8 cellular contexts compared by ENCODE assay signal in the genomic region with DNA sequence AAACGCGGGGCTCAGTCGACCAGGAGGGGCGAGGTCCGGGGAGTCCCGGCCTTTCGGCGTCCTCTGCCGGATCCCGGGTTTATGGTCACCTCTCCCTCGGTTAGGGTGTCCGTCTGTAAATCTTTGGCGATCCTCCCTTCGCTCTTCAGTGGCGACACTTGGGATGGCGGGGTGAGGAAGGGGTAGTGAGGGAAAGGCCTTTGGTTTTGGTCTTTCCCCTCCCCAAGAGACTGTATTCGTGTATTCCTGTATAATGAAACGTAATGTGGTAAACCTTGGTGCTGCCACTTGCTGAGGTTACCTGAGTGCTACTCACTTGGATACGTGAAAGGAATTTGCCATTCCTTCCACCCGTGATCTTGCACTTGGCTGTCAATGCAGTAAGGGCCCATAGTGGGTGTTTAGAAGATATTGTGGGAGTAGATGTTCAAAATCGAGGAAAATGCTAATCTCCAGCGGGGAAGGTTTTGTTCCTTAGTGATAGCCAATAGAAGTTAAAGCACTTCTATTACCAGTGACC. TPM values are rescaled to one million over a fixed set of nuclear protein-coding genes. Genes with fewer than 3 reads are reported as not detected.
DNase-seq lines count a peak whose midpoint lies in the region; ATAC-seq and TF ChIP-seq lines count a peak whose summit lies in the region.

No MANE protein-coding gene starts in this region.

- WGBS in gastroesophageal sphincter (ENCODE audit: low coverage in 1 of 2), 2 donors: 2 to 29% methylated on average over 2 to 15 of the region's 22 CpGs

- TF ChIP-seq POLR2A in gastroesophageal sphincter (IDR thresholded peaks at IDR 0.05): no peak

- no peaks in the 10 kb centered on the region for H3K9me3 ChIP-seq in SJCRH30 (replicated peaks)
- no peaks in the 10 kb centered on the region for H3K9me3 ChIP-seq in gastroesophageal sphincter
- no peaks in the 10 kb centered on the region for H3K9me3 ChIP-seq in skeletal muscle tissue (ENCODE audit: control insufficient read depth in 3 of 3, low read length in 3 of 3)

- no peak for TF ChIP-seq EP300 in gastroesophageal sphincter (IDR thresholded peaks at IDR 0.05)

- H3K9ac ChIP-seq in skeletal muscle tissue (ENCODE audit: low read depth in 1 of 3, low read length in 3 of 3): peak overlapping the region; percentile 92 to 96 (median 96)

- H3K4me1 ChIP-seq in SJCRH30 (peaks cover 12% of the 10 kb centered on the region), gastroesophageal sphincter (peaks cover 0 to 44% (median 9%) of the 10 kb centered on the region in 3 donors), skeletal muscle tissue (ENCODE audit: control insufficient read depth in 3 of 3, insufficient read depth in 3 of 3, low read length in 3 of 3) (peaks cover 25 to 32% (median 27%) of the 10 kb centered on the region in 3 donors)

- no peak for TF ChIP-seq CTCF in AG09309 (IDR thresholded peaks at IDR 0.05; ENCODE audit: control insufficient read depth, insufficient read depth, low read depth, low read length, missing control alignments)
- TF ChIP-seq CTCF in gastroesophageal sphincter (IDR thresholded peaks at IDR 0.05): peak in 2 of 4 experiments; percentile 25 to 27

- ATAC-seq in GM21515 (IDR thresholded peaks at IDR 0.05; ENCODE audit: unreplicated experiment) (peak; percentile 11), gastroesophageal sphincter (no peak)

- H3K36me3 ChIP-seq in SJCRH30 (peaks cover 27% of the 10 kb centered on the region), gastroesophageal sphincter (peaks cover 0 to 14% of the 10 kb centered on the region in 2 donors), skeletal muscle tissue (ENCODE audit: control insufficient read depth in 3 of 3, insufficient read depth in 3 of 3, low read length in 3 of 3) (peaks cover 2 to 12% (median 7%) of the 10 kb centered on the region in 3 donors)

- DNase-seq in AG09309 (ENCODE audit: low read depth) (no peak), SJCRH30 (no peak), NCI-H2196 (lab: John Stamatoyannopoulos, UW; ENCODE audit: unreplicated experiment) (no peak), NCI-H510A (lab: John Stamatoyannopoulos, UW) (no peak)
- DNase-seq in stimulated activated CD4-positive, alpha-beta T cell treated with anti-CD3 and anti-CD28 coated beads, Interleukin-2, amount 100 ng/mL, for 48 hours: no peak

- H3K27ac ChIP-seq in SJCRH30 (peak overlapping the region; percentile 90), gastroesophageal sphincter (peak overlapping the region; percentile 72 to 94 (median 92)), skeletal muscle tissue (ENCODE audit: low read depth, low read length) (peak overlapping the region; percentile 87)

- H3K27me3 ChIP-seq in SJCRH30: no peaks in the 10 kb centered on the region
- no peaks in the 10 kb centered on the region for H3K27me3 ChIP-seq in gastroesophageal sphincter
- no peaks in the 10 kb centered on the region for H3K27me3 ChIP-seq in skeletal muscle tissue (ENCODE audit: control insufficient read depth in 3 of 3, insufficient read depth in 3 of 3, low read length in 3 of 3)

- H3K4me3 ChIP-seq in AG09309 (ENCODE audit: control insufficient read depth, low read depth, low read length) (peak overlapping the region; percentile 67), SJCRH30 (peak overlapping the region; percentile 89), gastroesophageal sphincter (peak overlapping the region; percentile 87 to 91), skeletal muscle tissue (ENCODE audit: low read length in 3 of 3) (peak overlapping the region; percentile 99 to 100 (median 100))

RNA-seq across cellular contexts. Expression of a gene that starts 0.5 kb away (rescaled TPM):
- total RNA-seq in SJCRH30 (2014; rRNA removed; shearing (Covaris generic)): 65.4 and 74.1 TPM in 2 replicates
- total RNA-seq in gastroesophageal sphincter (10 to 100 TPM; 15.7 to 34.2 (median 22.9) TPM), skeletal muscle tissue (42.8 TPM)
